In the genomic region with DNA sequence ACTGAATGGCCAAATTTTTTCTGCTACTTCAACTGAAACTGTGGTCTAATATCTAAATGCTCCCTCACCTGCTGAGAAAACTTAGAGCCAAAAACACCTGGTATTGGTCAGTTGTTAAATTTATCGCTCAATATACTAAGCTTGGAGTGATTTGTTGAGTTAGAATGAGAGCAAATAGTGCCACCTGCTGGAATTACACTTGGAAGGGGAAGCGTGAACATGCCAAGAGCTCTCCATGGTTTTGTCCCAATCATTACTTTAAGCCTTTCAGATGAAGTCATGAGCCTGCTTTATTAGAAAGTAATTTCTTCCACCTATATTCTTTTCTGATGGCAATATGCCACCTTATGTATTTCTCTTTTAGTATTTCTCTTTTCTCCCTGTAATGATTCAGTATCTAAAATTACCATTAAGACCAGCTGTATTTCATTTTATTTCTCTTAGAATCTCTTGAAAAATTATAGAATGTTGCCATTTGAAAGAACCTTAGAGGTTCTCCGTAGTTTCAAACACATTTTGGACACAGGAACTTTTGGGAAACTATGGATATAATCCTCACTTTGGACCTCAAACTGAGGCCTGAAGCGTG, we compare ENCODE assay signal across 9 cellular contexts.
DNase-seq lines count a peak whose midpoint lies in the region.
"Had no signal": no experiment of that assay in that cellular context is flagged by ENCODE, and none has a peak within 500 bp of the region (broad histone marks: within the 10 kb centered on the region; RNA-seq: fewer than 3 reads in every experiment).

No MANE protein-coding gene starts in this region.

- no peak overlapping the region for H3K4me3 Mint-ChIP-seq in activated naive CD4-positive, alpha-beta T cell treated with anti-CD3 and anti-CD28 coated beads for 36 hours
- H3K4me3 Mint-ChIP-seq: activated naive CD8-positive, alpha-beta T cell had no signal

- H3K36me3 Mint-ChIP-seq in activated naive CD4-positive, alpha-beta T cell treated with anti-CD3 and anti-CD28 coated beads for 36 hours (ENCODE audit: low read depth): no peaks in the 10 kb centered on the region
- H3K36me3 Mint-ChIP-seq: activated naive CD8-positive, alpha-beta T cell had no signal

- no peaks in the 10 kb centered on the region for H3K4me1 Mint-ChIP-seq in activated naive CD4-positive, alpha-beta T cell treated with anti-CD3 and anti-CD28 coated beads for 36 hours (ENCODE audit: low read depth)

- no peaks in the 10 kb centered on the region for H3K27me3 Mint-ChIP-seq in activated naive CD4-positive, alpha-beta T cell treated with anti-CD3 and anti-CD28 coated beads for 36 hours (ENCODE audit: low read depth)

- no peak overlapping the region for H3K27ac Mint-ChIP-seq in activated naive CD4-positive, alpha-beta T cell treated with anti-CD3 and anti-CD28 coated beads for 36 hours
- H3K27ac Mint-ChIP-seq: activated naive CD8-positive, alpha-beta T cell had no signal

- no peaks in the 10 kb centered on the region for H3K9me3 Mint-ChIP-seq in activated naive CD4-positive, alpha-beta T cell treated with anti-CD3 and anti-CD28 coated beads for 36 hours

- intact Hi-C loops in activated naive CD4-positive, alpha-beta T cell treated with anti-CD3 and anti-CD28 coated beads for 36 hours (cut with micrococcal nuclease): loop anchor here (5.0 to 10.0 kb wide), 3 partner anchors 58 to 1065 kb away; no protein-coding TSS in a partner anchor
- intact Hi-C loops in head of caudate nucleus (cut with DNase I): no loop called here

- peak; percentile 20 for DNase-seq in activated naive CD4-positive, alpha-beta T cell treated with anti-CD3 and anti-CD28 coated beads for 36 hours
- DNase-seq in activated naive CD4-positive, alpha-beta T cell treated with Interleukin-2 at 50 U/mL for 16 hours: no peak
- DNase-seq in LHCN-M2 (ENCODE audit: low read depth): peak; percentile 6
- DNase-seq in RPMI8226: peak; percentile 53
- peak in 22 of 42 donors; percentile 5 to 81 (median 38) for DNase-seq in head of caudate nucleus
- DNase-seq in stromal cell of bone marrow (ENCODE audit: low read depth): peak; percentile 50
- no peak for DNase-seq in stimulated activated CD4-positive, alpha-beta T cell treated with anti-CD3 and anti-CD28 coated beads, Interleukin-12 subunit alpha, Interleukin-12 subunit beta, amount 100 ng/mL, for 4 hours
- no peak for DNase-seq in activated gamma-delta T cell (lab: John Stamatoyannopoulos, UW)

- CTCF ChIA-PET in activated naive CD4-positive, alpha-beta T cell treated with anti-CD3 and anti-CD28 coated beads for 36 hours (lab: Charles Lee): interaction anchor here (0.8 to 1.5 kb wide), 4 partner anchors 11 to 520 kb away, joined by 3 to 6 read pairs (median 4); no protein-coding TSS in a partner anchor

Comparison
In these comparisons a context has a peak if more than half of its experiments do, and no peak if none do; other contexts are left out.
1. DNase-seq: peak in activated naive CD4-positive, alpha-beta T cell treated with anti-CD3 and anti-CD28 coated beads for 36 hours (single experiment), LHCN-M2 (single experiment), RPMI8226 (single experiment), head of caudate nucleus (22 of 42) and stromal cell of bone marrow (single experiment); none in activated naive CD4-positive, alpha-beta T cell treated with Interleukin-2 at 50 U/mL for 16 hours (single experiment), stimulated activated CD4-positive, alpha-beta T cell treated with anti-CD3 and anti-CD28 coated beads, Interleukin-12 subunit alpha, Interleukin-12 subunit beta, amount 100 ng/mL, for 4 hours (single experiment) and activated gamma-delta T cell (single experiment).